10 cellular contexts compared by ENCODE assay signal in the genomic region with DNA sequence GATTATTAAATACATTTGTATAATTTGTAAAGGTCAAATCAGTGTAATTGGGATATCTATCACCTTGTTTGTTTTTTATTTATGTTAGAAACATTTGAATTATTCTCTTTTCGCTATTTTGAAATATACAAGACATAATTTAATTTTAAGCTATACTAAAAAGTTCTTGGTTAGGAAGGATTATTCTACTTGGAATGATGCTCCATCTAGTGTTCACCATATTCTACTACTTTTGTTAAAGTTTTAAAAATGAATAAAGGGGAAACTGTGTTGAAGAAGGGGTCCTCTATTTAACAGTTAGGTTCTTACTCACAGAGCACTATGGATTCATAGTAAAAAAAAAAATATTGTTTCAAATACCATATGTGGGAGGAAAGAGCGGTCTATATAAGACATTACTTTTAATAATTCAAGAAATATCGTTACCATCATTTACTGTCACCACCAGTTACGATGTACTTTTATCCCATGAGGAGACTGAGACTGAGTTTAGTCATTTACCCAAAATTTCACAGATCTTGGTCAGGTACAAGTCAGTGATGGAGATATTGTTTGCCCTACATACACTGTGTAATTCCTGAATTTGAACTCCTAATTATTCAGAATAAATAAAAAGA. TPM values are rescaled to one million over a fixed set of nuclear protein-coding genes. Genes with fewer than 3 reads are reported as not detected.
DNase-seq lines count a peak whose midpoint lies in the region; ATAC-seq, FAIRE-seq and TF ChIP-seq lines count a peak whose summit lies in the region.
"Had no signal": no experiment of that assay in that cellular context is flagged by ENCODE, and none has a peak within 500 bp of the region (broad histone marks: within the 10 kb centered on the region; RNA-seq: fewer than 3 reads in every experiment).

No MANE protein-coding gene starts in this region.

- no peak overlapping the region for H3K4me3 ChIP-seq in prostate gland

- no peaks in the 10 kb centered on the region for H3K27me3 Mint-ChIP-seq in effector memory CD8-positive, alpha-beta T cell
- H3K27me3 Mint-ChIP-seq: activated B cell treated with CpG ODN at 0.5 μM for 24 hours had no signal

- TF ChIP-seq CTCF in prostate gland (IDR thresholded peaks at IDR 0.05): peak in 3 of 4 experiments; percentile 14 to 61 (median 47)

- no peak overlapping the region for H3K27ac Mint-ChIP-seq in effector memory CD8-positive, alpha-beta T cell
- H3K27ac Mint-ChIP-seq: activated B cell treated with CpG ODN at 0.5 μM for 24 hours had no signal

- H3K4me1 ChIP-seq in prostate gland (replicated peaks): no peaks in the 10 kb centered on the region

- H3K9me3 Mint-ChIP-seq in effector memory CD8-positive, alpha-beta T cell: no peaks in the 10 kb centered on the region
- H3K9me3 Mint-ChIP-seq: activated B cell treated with CpG ODN at 0.5 μM for 24 hours had no signal

- no peak overlapping the region for H3K4me3 Mint-ChIP-seq in effector memory CD8-positive, alpha-beta T cell
- H3K4me3 Mint-ChIP-seq: activated B cell treated with CpG ODN at 0.5 μM for 24 hours had no signal

- H3K36me3 Mint-ChIP-seq in effector memory CD8-positive, alpha-beta T cell (ENCODE audit: insufficient read depth): no peaks in the 10 kb centered on the region

- H3K9me3 ChIP-seq in prostate gland: no peaks in the 10 kb centered on the region

- no peak overlapping the region for H3K27ac ChIP-seq in prostate gland

- ATAC-seq in effector memory CD8-positive, alpha-beta T cell (replicated peaks): peak; percentile 42

- DNase-seq in NCI-H69 (lab: John Stamatoyannopoulos, UW) (peak; percentile 7), prostate gland (ENCODE audit: low spot score) (no peak), SKM-1 treated with dmso at 0.1 percent for 144 hours (lab: John Stamatoyannopoulos, UW; ENCODE audit: unreplicated experiment) (no peak), NCI-H2227 treated with DMSO at 0.1 percent for 48 hours (lab: John Stamatoyannopoulos, UW) (no peak), cerebellum (ENCODE audit: low spot score) (no peak)
- DNase-seq in effector memory CD8-positive, alpha-beta T cell: no peak
- no peak for DNase-seq in stimulated activated CD4-positive, alpha-beta T cell treated with anti-CD3 and anti-CD28 coated beads, Interleukin-4, amount 100 ng/mL, for 24 hours
- DNase-seq: activated B cell treated with CpG ODN at 0.5 μM for 24 hours, NCI-H146 had no signal

- no peak for TF ChIP-seq POLR2A in prostate gland (IDR thresholded peaks at IDR 0.05)

- 91% methylated on average over 4 of the region's 4 CpGs for WGBS in prostate gland

- H3K4me1 Mint-ChIP-seq in effector memory CD8-positive, alpha-beta T cell (ENCODE audit: low read depth in 2 of 2): peaks cover 15 to 19% of the 10 kb centered on the region in 2 donors

- peak; percentile 78 for FAIRE-seq in G401.6 (lab: Jason Lieb, UNC)

- H3K36me3 ChIP-seq in prostate gland: no peaks in the 10 kb centered on the region

- intact Hi-C loops in prostate gland (cut with DNase I): loop anchor here (2.0 kb wide), 1 partner anchor 164 kb away; no protein-coding TSS in a partner anchor

- H3K27me3 ChIP-seq in prostate gland (replicated peaks; ENCODE audit: insufficient read depth): no peaks in the 10 kb centered on the region

RNA-seq across cellular contexts. Expression of a gene that starts 6.3 kb away (rescaled TPM):
- total RNA-seq in prostate gland: 10 to 100 TPM; 64.3 to 85.1 TPM
- total RNA-seq in cerebellum: 42.6 TPM
